In the genomic region with DNA sequence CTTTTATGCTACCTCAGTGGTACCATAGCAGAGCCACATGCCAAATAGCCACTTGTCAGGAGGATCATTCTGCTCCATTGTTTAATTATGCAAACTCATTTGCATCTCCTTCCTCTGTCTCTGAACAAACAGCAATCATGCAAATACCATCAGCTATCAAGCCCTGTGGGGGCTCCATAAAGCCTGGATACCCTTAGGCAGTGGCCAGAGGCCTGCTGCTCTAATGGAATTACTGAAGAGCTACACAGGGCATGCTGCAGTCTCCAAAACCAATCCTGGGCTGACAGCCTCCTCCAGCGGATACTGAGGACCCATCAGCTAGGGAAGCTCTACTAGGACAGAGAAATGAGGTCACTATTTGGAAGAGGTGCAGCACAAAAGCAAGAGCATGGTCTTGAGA, we compare ENCODE assay signal across 18 cellular contexts.
DNase-seq lines count a peak whose midpoint lies in the region; ATAC-seq and TF ChIP-seq lines count a peak whose summit lies in the region.
"Had no signal": no experiment of that assay in that cellular context is flagged by ENCODE, and none has a peak within 500 bp of the region (broad histone marks: within the 10 kb centered on the region; RNA-seq: fewer than 3 reads in every experiment).

No MANE protein-coding gene starts in this region.

- H3F3A ChIP-seq in GM23338 (replicated peaks; ENCODE audit: low read depth) = no peaks in the 10 kb centered on the region

- H3K36me3 ChIP-seq in GM23338 (ENCODE audit: insufficient read depth) (no peaks in the 10 kb centered on the region), gastrocnemius medialis (no peaks in the 10 kb centered on the region)
- H3K36me3 ChIP-seq: BLaER1 treated with 17β-estradiol and CSF1 and Interleukin-3, amounts not matched to agents 10 nM and 100 nM had no signal

- no peak overlapping the region for H3K27ac ChIP-seq in GM23338 (ENCODE audit: low read depth)
- no peak overlapping the region for H3K27ac ChIP-seq in gastrocnemius medialis
- H3K27ac ChIP-seq: BLaER1 treated with 17β-estradiol and CSF1 and Interleukin-3, amounts not matched to agents 10 nM and 100 nM; HL-60 had no signal

- no peak overlapping the region for H2AFZ ChIP-seq in GM23338

- H3K27me3 ChIP-seq in GM23338 (ENCODE audit: insufficient read depth) = no peaks in the 10 kb centered on the region
- no peaks in the 10 kb centered on the region for H3K27me3 ChIP-seq in gastrocnemius medialis
- H3K27me3 ChIP-seq: BLaER1 treated with 17β-estradiol and CSF1 and Interleukin-3, amounts not matched to agents 10 nM and 100 nM had no signal

- H3K4me3 ChIP-seq in GM23338 (no peak overlapping the region), gastrocnemius medialis (no peak overlapping the region)
- H3K4me3 ChIP-seq: BLaER1 treated with 17β-estradiol and CSF1 and Interleukin-3, amounts not matched to agents 10 nM and 100 nM had no signal

- H3K27ac Mint-ChIP-seq in GM23338 = no peak overlapping the region
- no peak overlapping the region for H3K27ac Mint-ChIP-seq in WTC11
- H3K27ac Mint-ChIP-seq in nephron progenitor cell = peak overlapping the region; percentile 34
- H3K27ac Mint-ChIP-seq: CD4-positive, CD25-positive, alpha-beta regulatory T cell; HFFc6 had no signal

- ATAC-seq in GM23338 (peak; percentile 75), WTC11 (peak; percentile 92), gastrocnemius medialis (no peak), GM18519 (IDR thresholded peaks at IDR 0.05; ENCODE audit: low FRiP score, unreplicated experiment) (no peak), HG03025 (IDR thresholded peaks at IDR 0.05; ENCODE audit: low FRiP score, unreplicated experiment) (no peak)

- H3K9me2 ChIP-seq in GM23338 (ENCODE audit: insufficient read depth) = 0 out of 2 replicates have a peak, but pooled peaks cover 2% of the 10 kb centered on the region

- H3K4me3 Mint-ChIP-seq in GM23338 (no peak overlapping the region), WTC11 (no peak overlapping the region), nephron progenitor cell (no peak overlapping the region)
- H3K4me3 Mint-ChIP-seq: CD4-positive, CD25-positive, alpha-beta regulatory T cell; HFFc6 had no signal

- TF ChIP-seq CTCF in GM23338 (conservative IDR thresholded peaks at IDR 0.05; ENCODE audit: low read depth in 2 of 2) (peak in 1 of 2 experiments; percentile 16; a peak in 1 of 4 replicates), WTC11 (IDR thresholded peaks at IDR 0.05) (no peak), nephron progenitor cell (IDR thresholded peaks at IDR 0.05) (no peak), gastrocnemius medialis (IDR thresholded peaks at IDR 0.05 in 4 of 5, conservative IDR thresholded peaks at IDR 0.05 in 1 of 5) (no peak)

- TF ChIP-seq POLR2A in gastrocnemius medialis (IDR thresholded peaks at IDR 0.05) = no peak

- in situ Hi-C loops in gastrocnemius medialis (cut with MboI; ENCODE audit: low sequenced_read_pairs in 4 of 4) = no loop called here

- H3K9me3 ChIP-seq in gastrocnemius medialis = no peaks in the 10 kb centered on the region

- no peaks in the 10 kb centered on the region for H3K79me2 ChIP-seq in GM23338 (replicated peaks; ENCODE audit: insufficient read depth)

- DNase-seq in GM23338 (ENCODE audit: low spot score) = peak; percentile 25
- peak; percentile 91 to 93 for DNase-seq in NCI-H526 (lab: John Stamatoyannopoulos, UW)
- DNase-seq in WTC11 (ENCODE audit: low spot score) = peak; percentile 21
- DNase-seq in nephron progenitor cell = no peak
- no peak for DNase-seq in gastrocnemius medialis
- DNase-seq in GDM1 (lab: John Stamatoyannopoulos, UW) = no peak
- DNase-seq: ACHN; Calu3; CD4-positive, CD25-positive, alpha-beta regulatory T cell; DMS153; DND-41; GOT3; HCEC 1CT; HFFc6 had no signal

- CTCF ChIA-PET in WTC11 (lab: Charles Lee) = no interaction called here

- H3K27me3 Mint-ChIP-seq in GM23338 (ENCODE audit: insufficient read depth, low read depth, poor library complexity) = peaks cover 3% of the 10 kb centered on the region
- H3K27me3 Mint-ChIP-seq in WTC11 (ENCODE audit: low read depth) = peaks cover 54% of the 10 kb centered on the region
- H3K27me3 Mint-ChIP-seq in nephron progenitor cell (ENCODE audit: low read depth, poor library complexity) = peaks cover 17% of the 10 kb centered on the region

- H3K9me3 Mint-ChIP-seq in GM23338 (peaks cover 8% of the 10 kb centered on the region; the same call in 2 of the 3 replicates), WTC11 (peaks cover 11% of the 10 kb centered on the region), nephron progenitor cell (peaks cover 31% of the 10 kb centered on the region)

- POLR2A ChIA-PET in WTC11 (lab: Charles Lee) = no interaction called here

- intact Hi-C loops in gastrocnemius medialis (cut with DNase I; ENCODE audit: low total_unique reads) = no loop called here

- no peaks in the 10 kb centered on the region for H4K20me1 ChIP-seq in GM23338 (replicated peaks; ENCODE audit: insufficient read depth)
- H4K20me1 ChIP-seq: BLaER1 treated with 17β-estradiol and CSF1 and Interleukin-3, amounts not matched to agents 10 nM and 100 nM had no signal

- H3K4me1 ChIP-seq in GM23338 (ENCODE audit: insufficient read depth) (peaks cover 4% of the 10 kb centered on the region; the same call in 1 of the 2 replicates), gastrocnemius medialis (no peaks in the 10 kb centered on the region)
- H3K4me1 ChIP-seq: BLaER1 treated with 17β-estradiol and CSF1 and Interleukin-3, amounts not matched to agents 10 nM and 100 nM had no signal

- H3K36me3 Mint-ChIP-seq in GM23338 (ENCODE audit: low read depth) (no peaks in the 10 kb centered on the region; the same call in 2 of the 3 replicates), WTC11 (no peaks in the 10 kb centered on the region), nephron progenitor cell (ENCODE audit: low read depth) (no peaks in the 10 kb centered on the region)
- H3K36me3 Mint-ChIP-seq: CD4-positive, CD25-positive, alpha-beta regulatory T cell had no signal

- H3K4me1 Mint-ChIP-seq in GM23338 = peaks cover 26% of the 10 kb centered on the region
- H3K4me1 Mint-ChIP-seq in WTC11 = peaks cover 26% of the 10 kb centered on the region
- peaks cover 5% of the 10 kb centered on the region for H3K4me1 Mint-ChIP-seq in nephron progenitor cell
- H3K4me1 Mint-ChIP-seq: CD4-positive, CD25-positive, alpha-beta regulatory T cell had no signal

- peak overlapping the region; percentile 20; the same call in 1 of the 2 replicates for H3K4me2 ChIP-seq in GM23338
- H3K4me2 ChIP-seq: BLaER1 treated with 17β-estradiol and CSF1 and Interleukin-3, amounts not matched to agents 10 nM and 100 nM had no signal

TF ChIP-seq in WTC11, 78 proteins besides CTCF, POLR2A, EP300 and RAD21 (continues in another document):
- TF ChIP-seq IRF2 (CRISPR knock-in tag; IDR thresholded peaks at IDR 0.05; ENCODE audit: borderline replicate concordance, low read depth) = no peak
- no peak for TF ChIP-seq ZNF416 (CRISPR knock-in tag; IDR thresholded peaks at IDR 0.05)
- TF ChIP-seq ZNF219 (CRISPR knock-in tag; IDR thresholded peaks at IDR 0.05; ENCODE audit: borderline replicate concordance) = no peak
- no peak for TF ChIP-seq ELF4 (CRISPR knock-in tag; IDR thresholded peaks at IDR 0.05; ENCODE audit: low read depth)
- TF ChIP-seq GRHL2 (CRISPR knock-in tag; IDR thresholded peaks at IDR 0.05; ENCODE audit: insufficient replicate concordance, severe bottlenecking) = no peak
- TF ChIP-seq, protein P1, sequence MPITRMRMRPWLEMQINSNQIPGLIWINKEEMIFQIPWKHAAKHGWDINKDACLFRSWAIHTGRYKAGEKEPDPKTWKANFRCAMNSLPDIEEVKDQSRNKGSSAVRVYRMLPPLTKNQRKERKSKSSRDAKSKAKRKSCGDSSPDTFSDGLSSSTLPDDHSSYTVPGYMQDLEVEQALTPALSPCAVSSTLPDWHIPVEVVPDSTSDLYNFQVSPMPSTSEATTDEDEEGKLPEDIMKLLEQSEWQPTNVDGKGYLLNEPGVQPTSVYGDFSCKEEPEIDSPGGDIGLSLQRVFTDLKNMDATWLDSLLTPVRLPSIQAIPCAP (CRISPR knock-in tag; IDR thresholded peaks at IDR 0.05) = no peak
- TF ChIP-seq FOXP1 (CRISPR knock-in tag; IDR thresholded peaks at IDR 0.05; ENCODE audit: borderline replicate concordance) = no peak
- TF ChIP-seq, protein P2, sequence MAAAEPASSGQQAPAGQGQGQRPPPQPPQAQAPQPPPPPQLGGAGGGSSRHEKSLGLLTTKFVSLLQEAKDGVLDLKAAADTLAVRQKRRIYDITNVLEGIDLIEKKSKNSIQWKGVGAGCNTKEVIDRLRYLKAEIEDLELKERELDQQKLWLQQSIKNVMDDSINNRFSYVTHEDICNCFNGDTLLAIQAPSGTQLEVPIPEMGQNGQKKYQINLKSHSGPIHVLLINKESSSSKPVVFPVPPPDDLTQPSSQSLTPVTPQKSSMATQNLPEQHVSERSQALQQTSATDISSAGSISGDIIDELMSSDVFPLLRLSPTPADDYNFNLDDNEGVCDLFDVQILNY (CRISPR knock-in tag; IDR thresholded peaks at IDR 0.05) = no peak
- no peak for TF ChIP-seq NFYB (CRISPR knock-in tag; conservative IDR thresholded peaks at IDR 0.05; ENCODE audit: low read depth)
- no peak for TF ChIP-seq TCF7 (CRISPR knock-in tag; IDR thresholded peaks at IDR 0.05; ENCODE audit: low read depth)
- TF ChIP-seq, protein P3, sequence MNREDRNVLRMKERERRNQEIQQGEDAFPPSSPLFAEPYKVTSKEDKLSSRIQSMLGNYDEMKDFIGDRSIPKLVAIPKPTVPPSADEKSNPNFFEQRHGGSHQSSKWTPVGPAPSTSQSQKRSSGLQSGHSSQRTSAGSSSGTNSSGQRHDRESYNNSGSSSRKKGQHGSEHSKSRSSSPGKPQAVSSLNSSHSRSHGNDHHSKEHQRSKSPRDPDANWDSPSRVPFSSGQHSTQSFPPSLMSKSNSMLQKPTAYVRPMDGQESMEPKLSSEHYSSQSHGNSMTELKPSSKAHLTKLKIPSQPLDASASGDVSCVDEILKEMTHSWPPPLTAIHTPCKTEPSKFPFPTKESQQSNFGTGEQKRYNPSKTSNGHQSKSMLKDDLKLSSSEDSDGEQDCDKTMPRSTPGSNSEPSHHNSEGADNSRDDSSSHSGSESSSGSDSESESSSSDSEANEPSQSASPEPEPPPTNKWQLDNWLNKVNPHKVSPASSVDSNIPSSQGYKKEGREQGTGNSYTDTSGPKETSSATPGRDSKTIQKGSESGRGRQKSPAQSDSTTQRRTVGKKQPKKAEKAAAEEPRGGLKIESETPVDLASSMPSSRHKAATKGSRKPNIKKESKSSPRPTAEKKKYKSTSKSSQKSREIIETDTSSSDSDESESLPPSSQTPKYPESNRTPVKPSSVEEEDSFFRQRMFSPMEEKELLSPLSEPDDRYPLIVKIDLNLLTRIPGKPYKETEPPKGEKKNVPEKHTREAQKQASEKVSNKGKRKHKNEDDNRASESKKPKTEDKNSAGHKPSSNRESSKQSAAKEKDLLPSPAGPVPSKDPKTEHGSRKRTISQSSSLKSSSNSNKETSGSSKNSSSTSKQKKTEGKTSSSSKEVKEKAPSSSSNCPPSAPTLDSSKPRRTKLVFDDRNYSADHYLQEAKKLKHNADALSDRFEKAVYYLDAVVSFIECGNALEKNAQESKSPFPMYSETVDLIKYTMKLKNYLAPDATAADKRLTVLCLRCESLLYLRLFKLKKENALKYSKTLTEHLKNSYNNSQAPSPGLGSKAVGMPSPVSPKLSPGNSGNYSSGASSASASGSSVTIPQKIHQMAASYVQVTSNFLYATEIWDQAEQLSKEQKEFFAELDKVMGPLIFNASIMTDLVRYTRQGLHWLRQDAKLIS (CRISPR knock-in tag; IDR thresholded peaks at IDR 0.05; ENCODE audit: borderline replicate concordance) = no peak

Comparison
In these comparisons a context has a peak if more than half of its experiments do, and no peak if none do; other contexts are left out.
1. ATAC-seq: peak in GM23338 (single experiment) and WTC11 (single experiment); none in gastrocnemius medialis (0 of 2), GM18519 (single experiment) and HG03025 (single experiment).
2. DNase-seq: peak in GM23338 (single experiment), NCI-H526 (2 of 2) and WTC11 (single experiment); none in nephron progenitor cell (single experiment), gastrocnemius medialis (0 of 2) and GDM1 (single experiment).